14 cellular contexts compared by ENCODE assay signal in genomic region chr10:3924344-3924743, GRCh38.
A peak's percentile ranks its signal among the peaks of the same experiment; 100 is the strongest.
DNase-seq lines count a peak whose midpoint lies in the region; ATAC-seq, FAIRE-seq and TF ChIP-seq lines count a peak whose summit lies in the region.
"Had no signal": no experiment of that assay in that cellular context is flagged by ENCODE, and none has a peak within 500 bp of the region (broad histone marks: within the 10 kb centered on the region; RNA-seq: fewer than 3 reads in every experiment).

No MANE protein-coding gene starts in this region.

- H3K4me3 Mint-ChIP-seq in neural crest cell: no peak overlapping the region

- peak; percentile 87 for DNase-seq in Daoy (ENCODE audit: low read depth)
- DNase-seq in PC-3: peak; percentile 68
- peak; percentile 98 for DNase-seq in endothelial cell of umbilical vein (ENCODE audit: low read depth, low spot score)
- no peak for DNase-seq in neural crest cell (ENCODE audit: low read depth, low spot score)
- no peak for DNase-seq in activated gamma-delta T cell (lab: John Stamatoyannopoulos, UW)
- no peak for DNase-seq in NCI-H1048 (lab: John Stamatoyannopoulos, UW)
- DNase-seq: Calu3; NCI-H1436; NK-92 treated with Interleukin-12 subunit alpha and Interleukin-12 subunit beta, amount 100 ng/mL, for 24 hours had no signal

- no peak overlapping the region for H2AFZ ChIP-seq in PC-3 (ENCODE audit: low read length)
- H2AFZ ChIP-seq in endothelial cell of umbilical vein (ENCODE audit: low read depth, low read length): no peak overlapping the region

- POLR2A ChIA-PET in PC-3 (lab: Charles Lee; ENCODE audit: unreplicated experiment) (no interaction called here), endothelial cell of umbilical vein (lab: Charles Lee) (interaction anchor here (0.8 to 1.2 kb wide), 6 partner anchors 29 to 318 kb away, joined by 3 to 7 read pairs (median 3); partner anchors contain the start of gene KLF6)

- no peak overlapping the region for H3K4me3 ChIP-seq in PC-3 (ENCODE audit: low read length)
- H3K4me3 ChIP-seq in endothelial cell of umbilical vein (replicated peaks in 1 of 3; ENCODE audit: insufficient read depth in 1 of 3, low read depth in 1 of 3, low read length in 3 of 3): no peak overlapping the region
- H3K4me3 ChIP-seq: lung, right atrium auricular region had no signal

- H4K20me1 ChIP-seq in PC-3 (ENCODE audit: low read length): no peaks in the 10 kb centered on the region
- H4K20me1 ChIP-seq in endothelial cell of umbilical vein (replicated peaks; ENCODE audit: control insufficient read depth, extremely low read depth, insufficient read depth, low read length): no peaks in the 10 kb centered on the region

- H3K36me3 ChIP-seq in PC-3 (ENCODE audit: low read depth, low read length) (no peaks in the 10 kb centered on the region), endothelial cell of umbilical vein (ENCODE audit: control insufficient read depth in 2 of 2, extremely low read depth in 1 of 2, insufficient read depth in 2 of 2, low read length in 2 of 2) (no peaks in the 10 kb centered on the region)
- H3K36me3 ChIP-seq: right atrium auricular region had no signal

- dilution Hi-C loops in endothelial cell of umbilical vein (cut with MboI; ENCODE audit: extremely low pct_ligation_motif_present, low sequenced_read_pairs): no loop called here

- no peaks in the 10 kb centered on the region for H3K9me3 ChIP-seq in PC-3 (ENCODE audit: low read length)
- H3K9me3 ChIP-seq in endothelial cell of umbilical vein (replicated peaks; ENCODE audit: control insufficient read depth, insufficient read depth, low read length): no peaks in the 10 kb centered on the region
- H3K9me3 ChIP-seq: right atrium auricular region had no signal

- no peaks in the 10 kb centered on the region for H3K27me3 Mint-ChIP-seq in neural crest cell (ENCODE audit: low read depth)

- CTCF ChIA-PET in PC-3 (lab: Charles Lee): no interaction called here
- CTCF ChIA-PET in endothelial cell of umbilical vein (lab: Charles Lee): interaction anchor here (1.2 to 1.8 kb wide), 6 partner anchors 12 to 847 kb away, joined by 3 to 6 read pairs (median 4); partner anchors contain the start of gene KLF6

- H3K9me1 ChIP-seq in endothelial cell of umbilical vein (replicated peaks; ENCODE audit: control insufficient read depth, extremely low read depth, insufficient read depth, low read length): no peaks in the 10 kb centered on the region

- H3F3A ChIP-seq in PC-3 (ENCODE audit: low read length, unreplicated experiment): no peaks in the 10 kb centered on the region

- no TSS peak for BruUV-seq in PC-3 (replicated peaks; lab: Mats Ljungman, UMichigan)
- BruUV-seq in endothelial cell of umbilical vein (replicated peaks; lab: Mats Ljungman, UMichigan): no TSS peak

- H3K27ac ChIP-seq in PC-3 (ENCODE audit: low read length) (peak overlapping the region; percentile 80), endothelial cell of umbilical vein (ENCODE audit: insufficient read depth, low read depth, low read length) (peak overlapping the region; percentile 99)
- H3K27ac ChIP-seq: right atrium auricular region had no signal

- H3K27ac Mint-ChIP-seq in neural crest cell (ENCODE audit: unreplicated experiment): peak overlapping the region; percentile 67

- peak; percentile 93 for FAIRE-seq in endothelial cell of umbilical vein (lab: Jason Lieb, UNC)
- FAIRE-seq: TTC549 had no signal

- H3K9ac ChIP-seq in PC-3 (ENCODE audit: low read length): peak overlapping the region; percentile 12; the same call in 1 of the 2 replicates
- peak overlapping the region; percentile 66 for H3K9ac ChIP-seq in endothelial cell of umbilical vein (replicated peaks; ENCODE audit: extremely low read depth, insufficient read depth, low read length)

- H3K4me2 ChIP-seq in PC-3 (ENCODE audit: low read length) (no peak overlapping the region; the same call in 1 of the 2 replicates), endothelial cell of umbilical vein (ENCODE audit: insufficient read depth, low read length) (peak overlapping the region; percentile 63)

- H3K27me3 ChIP-seq in PC-3 (ENCODE audit: low read length): no peaks in the 10 kb centered on the region
- H3K27me3 ChIP-seq in endothelial cell of umbilical vein (ENCODE audit: control insufficient read depth in 2 of 2, insufficient read depth in 2 of 2, low read length in 2 of 2): no peaks in the 10 kb centered on the region
- H3K27me3 ChIP-seq: right atrium auricular region had no signal

- TF ChIP-seq CTCF in PC-3 (conservative IDR thresholded peaks at IDR 0.05; ENCODE audit: low read depth, low read length) (no peak), endothelial cell of umbilical vein (IDR thresholded peaks at IDR 0.05; ENCODE audit: extremely low read depth in 1 of 2, insufficient read depth in 1 of 2, low read depth in 1 of 2, low read length in 2 of 2) (no peak), neural crest cell (conservative IDR thresholded peaks at IDR 0.05) (no peak)

- H3K9me3 Mint-ChIP-seq in neural crest cell: peaks cover 3% of the 10 kb centered on the region

- H3K9me2 ChIP-seq in PC-3 (replicated peaks; ENCODE audit: low read length): no peaks in the 10 kb centered on the region

- H3K79me2 ChIP-seq in PC-3 (ENCODE audit: low read length) (no peaks in the 10 kb centered on the region), endothelial cell of umbilical vein (ENCODE audit: control insufficient read depth, insufficient read depth, low read length) (no peaks in the 10 kb centered on the region)

- H3K4me1 Mint-ChIP-seq in neural crest cell: peaks cover 13% of the 10 kb centered on the region

- ATAC-seq in PC-3 (peak; percentile 90), HG03135 (IDR thresholded peaks at IDR 0.05; ENCODE audit: unreplicated experiment) (no peak), GM19035 (IDR thresholded peaks at IDR 0.05; ENCODE audit: unreplicated experiment) (no peak)

- intact Hi-C loops in PC-3 (cut with micrococcal nuclease): no loop called here
- intact Hi-C loops in endothelial cell of umbilical vein (cut with micrococcal nuclease): loop anchor here (1.0 to 10.0 kb wide), 13 partner anchors 29 to 847 kb away; no protein-coding TSS in a partner anchor

- no peaks in the 10 kb centered on the region for H3K36me3 Mint-ChIP-seq in neural crest cell (ENCODE audit: low read depth)

- TF ChIP-seq POLR2A in endothelial cell of umbilical vein (IDR thresholded peaks at IDR 0.05; ENCODE audit: low read depth, low read length): peak; percentile 32

- H3K4me1 ChIP-seq in PC-3 (ENCODE audit: insufficient read depth, low read length) (peaks cover 7% of the 10 kb centered on the region), endothelial cell of umbilical vein (ENCODE audit: control insufficient read depth, extremely low read depth, insufficient read depth, low read length) (peaks cover 29% of the 10 kb centered on the region)

TF ChIP-seq in endothelial cell of umbilical vein, 7 proteins besides CTCF, POLR2A, EP300 and RAD21:
- TF ChIP-seq GATA2 (IDR thresholded peaks at IDR 0.05; ENCODE audit: insufficient read depth, insufficient read length, low read depth, low read length) (peak; percentile 62), MAX (IDR thresholded peaks at IDR 0.05; ENCODE audit: insufficient read depth, insufficient read length) (no peak), JUN (IDR thresholded peaks at IDR 0.05; ENCODE audit: borderline replicate concordance, insufficient read depth, insufficient read length, low read depth) (peak; percentile 98), EZH2 (IDR thresholded peaks at IDR 0.05; ENCODE audit: borderline replicate concordance, low read depth, low read length, severe bottlenecking) (no peak), FOS (IDR thresholded peaks at IDR 0.05; ENCODE audit: borderline replicate concordance, insufficient read depth, low read length) (peak; percentile 99), POLR2AphosphoS5 (IDR thresholded peaks at IDR 0.05; ENCODE audit: insufficient read depth, low read depth, low read length) (peak; percentile 94), MYC (IDR thresholded peaks at IDR 0.05; ENCODE audit: low read depth, low read length) (peak; percentile 66)

Comparison
In these comparisons a context has a peak if more than half of its experiments do, and no peak if none do; other contexts are left out.
1. DNase-seq: peak in Daoy (single experiment), PC-3 (single experiment) and endothelial cell of umbilical vein (single experiment); none in neural crest cell (single experiment), activated gamma-delta T cell (single experiment) and NCI-H1048 (single experiment).